ENCODE assay signal across 8 cellular contexts in the genomic region with DNA sequence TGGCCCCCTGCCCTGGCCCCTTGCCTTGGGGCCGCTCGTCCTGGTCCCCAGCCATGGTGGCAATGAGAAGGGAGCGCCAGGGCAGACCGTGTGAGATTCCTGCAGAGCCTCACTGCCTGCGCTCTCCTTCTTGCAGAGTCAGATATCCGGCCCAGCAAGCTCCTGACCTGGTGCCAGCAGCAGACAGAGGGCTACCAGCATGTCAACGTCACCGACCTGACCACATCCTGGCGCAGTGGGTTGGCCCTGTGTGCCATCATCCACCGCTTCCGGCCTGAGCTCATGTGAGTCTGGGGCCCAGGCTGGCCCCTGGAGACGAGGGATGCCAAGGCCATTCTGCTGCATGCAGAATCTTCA.
DNase-seq lines count a peak whose midpoint lies in the region; ATAC-seq and TF ChIP-seq lines count a peak whose summit lies in the region.

No MANE protein-coding gene starts in this region.

- intact Hi-C loops in ascending aorta (cut with DNase I), result no loop called here
- intact Hi-C loops in left colon (cut with DNase I, micrococcal nuclease), result no loop called here

- peaks cover 89 to 91% of the 10 kb centered on the region in 2 donors for H3K36me3 ChIP-seq in ascending aorta

- DNase-seq in GM19240 (ENCODE audit: insufficient read length, low spot score) (peak; percentile 75), T-helper 22 cell (ENCODE audit: low read depth) (peak; percentile 87), ascending aorta (ENCODE audit: low spot score in 2 of 2) (peak; percentile 84 to 95), left colon (peak; percentile 74 to 77), superior temporal gyrus (ENCODE audit: extremely low spot score) (no peak), HPDE6-E6E7 (ENCODE audit: extremely low spot score) (no peak)
- DNase-seq in stimulated activated CD8-positive, alpha-beta memory T cell treated with anti-CD3 and anti-CD28 coated beads, Interleukin-15, amount 100 ng/mL, for 48 hours (ENCODE audit: low read depth in 2 of 2), result peak; percentile 87 to 90

- H3K4me3 ChIP-seq in ascending aorta, result no peak overlapping the region

- TF ChIP-seq CTCF in ascending aorta (IDR thresholded peaks at IDR 0.05), result no peak

- H3K9me3 ChIP-seq in ascending aorta, result no peaks in the 10 kb centered on the region

- no peaks in the 10 kb centered on the region for H3K27me3 ChIP-seq in ascending aorta

- peak overlapping the region; percentile 94 to 98 for H3K27ac ChIP-seq in ascending aorta

- ATAC-seq in HG03378 (IDR thresholded peaks at IDR 0.05; ENCODE audit: unreplicated experiment), result peak; percentile 96
- peak; percentile 4 for ATAC-seq in left colon

- peaks cover 38 to 51% of the 10 kb centered on the region in 2 donors for H3K4me1 ChIP-seq in ascending aorta

Comparison
In these comparisons a context has a peak if more than half of its experiments do, and no peak if none do; other contexts are left out.
1. DNase-seq: peak in GM19240 (single experiment), T-helper 22 cell (single experiment), ascending aorta (2 of 2), left colon (2 of 2) and stimulated activated CD8-positive, alpha-beta memory T cell treated with anti-CD3 and anti-CD28 coated beads, Interleukin-15, amount 100 ng/mL, for 48 hours (2 of 2); none in superior temporal gyrus (single experiment) and HPDE6-E6E7 (single experiment).